Comparison of ENCODE assay signal across 10 cellular contexts in genomic region chr2:162007447-162008040, GRCh38.
DNase-seq lines count a peak whose midpoint lies in the region; ATAC-seq, FAIRE-seq and TF ChIP-seq lines count a peak whose summit lies in the region.
"Had no signal": no experiment of that assay in that cellular context is flagged by ENCODE, and none has a peak within 500 bp of the region (broad histone marks: within the 10 kb centered on the region; RNA-seq: fewer than 3 reads in every experiment).

No MANE protein-coding gene starts in this region.

- no peaks in the 10 kb centered on the region for H3K9me3 ChIP-seq in MM.1S (replicated peaks; ENCODE audit: insufficient read depth, low read length)
- no peaks in the 10 kb centered on the region for H3K9me3 ChIP-seq in sigmoid colon
- H3K9me3 ChIP-seq: BLaER1 treated with 17β-estradiol and CSF1 and Interleukin-3, amounts not matched to agents 10 nM and 100 nM had no signal

- ATAC-seq in HG03097 (IDR thresholded peaks at IDR 0.05; ENCODE audit: low FRiP score, unreplicated experiment) = no peak
- no peak for ATAC-seq in HG03196 (IDR thresholded peaks at IDR 0.05; ENCODE audit: unreplicated experiment)
- ATAC-seq: activated CD4-positive, CD25-positive, alpha-beta regulatory T cell treated with anti-CD3 and anti-CD28 coated beads, Interleukin-2, amount 50 U/mL, for 24 hours had no signal

- no peaks in the 10 kb centered on the region for H3K27me3 ChIP-seq in MM.1S (replicated peaks; ENCODE audit: insufficient read depth, low read length)
- H3K27me3 ChIP-seq in sigmoid colon = no peaks in the 10 kb centered on the region
- H3K27me3 ChIP-seq: BLaER1 treated with 17β-estradiol and CSF1 and Interleukin-3, amounts not matched to agents 10 nM and 100 nM had no signal

- H3K9ac ChIP-seq in MM.1S (ENCODE audit: low read length) = no peak overlapping the region
- H3K9ac ChIP-seq: BLaER1 treated with 17β-estradiol and CSF1 and Interleukin-3, amounts not matched to agents 10 nM and 100 nM had no signal

- H3K36me3 ChIP-seq in MM.1S (replicated peaks; ENCODE audit: insufficient read depth, low read length) (no peaks in the 10 kb centered on the region), sigmoid colon (no peaks in the 10 kb centered on the region)
- H3K36me3 ChIP-seq: BLaER1 treated with 17β-estradiol and CSF1 and Interleukin-3, amounts not matched to agents 10 nM and 100 nM had no signal

- DNase-seq in NCI-H1105 treated with DMSO at 0.1 percent for 48 hours (lab: John Stamatoyannopoulos, UW) (peak; percentile 6), NCI-H1105 (lab: John Stamatoyannopoulos, UW) (no peak), MM.1S (peak; percentile 39), sigmoid colon (no peak)
- DNase-seq in activated CD4-positive, alpha-beta T cell treated with anti-CD3 and anti-CD28 coated beads, Interleukin-2, amount 50 U/mL, for 48 hours = no peak

- H3K4me2 ChIP-seq in MM.1S (ENCODE audit: low read depth, low read length) = no peak overlapping the region
- H3K4me2 ChIP-seq: BLaER1 treated with 17β-estradiol and CSF1 and Interleukin-3, amounts not matched to agents 10 nM and 100 nM had no signal

- no peaks in the 10 kb centered on the region for H3K79me2 ChIP-seq in MM.1S (ENCODE audit: low read length)

- TF ChIP-seq EP300 in sigmoid colon (IDR thresholded peaks at IDR 0.05) = no peak

- no peak for TF ChIP-seq POLR2A in sigmoid colon (IDR thresholded peaks at IDR 0.05)

- H3K4me3 ChIP-seq in MM.1S (ENCODE audit: low read length) (no peak overlapping the region), sigmoid colon (no peak overlapping the region)
- H3K4me3 ChIP-seq: BLaER1 treated with 17β-estradiol and CSF1 and Interleukin-3, amounts not matched to agents 10 nM and 100 nM had no signal

- H3K4me1 ChIP-seq in MM.1S (ENCODE audit: low read length) (no peaks in the 10 kb centered on the region), sigmoid colon (peaks cover 0 to 5% (median 0%) of the 10 kb centered on the region in 4 donors)

- 90 to 92% methylated on average over 3 of the region's 3 CpGs for WGBS in sigmoid colon, 2 donors

- H3F3A ChIP-seq in MM.1S (ENCODE audit: insufficient read depth, low read length) = no peaks in the 10 kb centered on the region

- no peak overlapping the region for H3K27ac ChIP-seq in MM.1S (ENCODE audit: low read length)
- H3K27ac ChIP-seq in sigmoid colon = no peak overlapping the region
- H3K27ac ChIP-seq: BLaER1 treated with 17β-estradiol and CSF1 and Interleukin-3, amounts not matched to agents 10 nM and 100 nM had no signal

- intact Hi-C loops in sigmoid colon (cut with DNase I) = loop anchor here (1.0 to 10.0 kb wide), 2 partner anchors 117 to 297 kb away; no protein-coding TSS in a partner anchor

- FAIRE-seq in endometrium (lab: Jason Lieb, UNC) = peak; percentile 86

- no peaks in the 10 kb centered on the region for H3K9me2 ChIP-seq in MM.1S (replicated peaks; ENCODE audit: insufficient read depth, low read length)

- no peaks in the 10 kb centered on the region for H4K20me1 ChIP-seq in MM.1S (ENCODE audit: insufficient read depth, low read length)
- H4K20me1 ChIP-seq: BLaER1 treated with 17β-estradiol and CSF1 and Interleukin-3, amounts not matched to agents 10 nM and 100 nM had no signal

- TF ChIP-seq CTCF in MM.1S (IDR thresholded peaks at IDR 0.05; ENCODE audit: low read length) = peak; percentile 64
- TF ChIP-seq CTCF in sigmoid colon (IDR thresholded peaks at IDR 0.05) = peak in 3 of 4 experiments; percentile 39 to 69 (median 45)

- H2AFZ ChIP-seq in MM.1S (ENCODE audit: low read length) = no peak overlapping the region

Comparison
In these comparisons a context has a peak if more than half of its experiments do, and no peak if none do; other contexts are left out.
1. DNase-seq: peak in NCI-H1105 treated with DMSO at 0.1 percent for 48 hours (single experiment) and MM.1S (single experiment); none in NCI-H1105 (single experiment), sigmoid colon (single experiment) and activated CD4-positive, alpha-beta T cell treated with anti-CD3 and anti-CD28 coated beads, Interleukin-2, amount 50 U/mL, for 48 hours (0 of 2).